Comparison of ENCODE assay signal across 8 cellular contexts in the genomic region with DNA sequence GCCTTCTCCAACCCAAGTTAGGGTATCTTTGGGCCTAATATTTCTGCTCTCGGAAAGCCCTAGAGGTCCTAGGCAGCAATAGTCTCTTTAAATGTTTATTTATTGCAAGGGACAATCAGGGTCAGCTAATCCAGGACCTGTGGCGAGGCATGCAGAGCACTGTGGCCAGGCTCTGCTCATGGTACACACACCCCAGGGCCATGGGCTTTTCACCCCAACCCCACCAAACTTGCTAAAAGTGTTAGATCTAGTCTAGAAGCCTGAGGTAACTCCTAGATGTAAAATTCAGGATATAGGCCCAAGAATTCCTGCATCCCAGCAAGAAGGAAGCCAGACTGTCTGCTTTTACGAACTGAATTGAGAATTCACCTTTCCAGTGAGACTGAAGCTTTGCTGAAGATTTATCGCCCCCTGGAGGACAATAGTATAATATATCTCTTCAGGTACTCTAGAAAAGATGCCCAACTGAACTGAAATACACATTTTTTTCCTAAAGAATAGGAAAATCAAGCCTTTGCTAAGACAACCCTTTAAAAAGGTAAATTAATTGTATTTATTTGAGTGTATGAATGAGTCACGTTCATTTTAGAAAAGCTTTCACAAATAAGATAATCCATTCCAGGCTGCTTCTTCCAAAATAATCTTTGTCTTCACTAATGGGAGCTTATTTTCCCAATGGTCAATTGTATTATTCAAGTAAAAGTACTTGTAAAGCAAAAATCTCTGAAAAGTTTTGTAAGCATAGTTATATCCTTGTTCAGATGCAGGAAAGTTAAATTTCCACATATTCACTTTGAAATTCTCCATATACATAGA.
DNase-seq lines count a peak whose midpoint lies in the region; ATAC-seq and TF ChIP-seq lines count a peak whose summit lies in the region.

No MANE protein-coding gene starts in this region.

- no peak overlapping the region for H3K4me3 ChIP-seq in Jurkat, Clone E6-1 (ENCODE audit: low read length)
- no peak overlapping the region for H3K4me3 ChIP-seq in sigmoid colon

- H3K27ac Mint-ChIP-seq in activated T-cell treated with anti-CD3 and anti-CD28 coated beads, Interleukin-2, amount 50 U/mL, for 24 hours: no peak overlapping the region

- no peaks in the 10 kb centered on the region for H3K36me3 Mint-ChIP-seq in activated T-cell treated with anti-CD3 and anti-CD28 coated beads, Interleukin-2, amount 50 U/mL, for 24 hours (ENCODE audit: low read depth)

- H3K4me1 Mint-ChIP-seq in activated T-cell treated with anti-CD3 and anti-CD28 coated beads, Interleukin-2, amount 50 U/mL, for 24 hours (ENCODE audit: low read depth): no peaks in the 10 kb centered on the region

- peak; percentile 32 for DNase-seq in NCI-H146 (lab: John Stamatoyannopoulos, UW)
- DNase-seq in NCI-H146 treated with DMSO at 0.1 percent for 48 hours (lab: John Stamatoyannopoulos, UW; ENCODE audit: unreplicated experiment): no peak
- DNase-seq in Jurkat, Clone E6-1 (ENCODE audit: low read depth, low spot score): peak; percentile 47
- DNase-seq in SK-MEL-5 (ENCODE audit: low read depth, low spot score): peak; percentile 61
- peak; percentile 7 for DNase-seq in germinal center (ENCODE audit: low spot score)
- no peak for DNase-seq in sigmoid colon
- DNase-seq in activated T-cell treated with anti-CD3 and anti-CD28 coated beads, Interleukin-2, amount 50 U/mL, for 24 hours: no peak

- H3K36me3 ChIP-seq in sigmoid colon: no peaks in the 10 kb centered on the region

- intact Hi-C loops in sigmoid colon (cut with DNase I): loop anchor here (5.0 kb wide), 1 partner anchor 1065 kb away; no protein-coding TSS in a partner anchor

- TF ChIP-seq POLR2A in sigmoid colon (IDR thresholded peaks at IDR 0.05): no peak

- peaks cover 0 to 3% (median 0%) of the 10 kb centered on the region in 4 donors for H3K4me1 ChIP-seq in sigmoid colon

- H3K9me3 Mint-ChIP-seq in activated T-cell treated with anti-CD3 and anti-CD28 coated beads, Interleukin-2, amount 50 U/mL, for 24 hours: no peaks in the 10 kb centered on the region

- H3K27ac ChIP-seq in sigmoid colon: no peak overlapping the region

- TF ChIP-seq CTCF in sigmoid colon (IDR thresholded peaks at IDR 0.05): peak; percentile 13 to 72 (median 51)

- H3K27me3 Mint-ChIP-seq in activated T-cell treated with anti-CD3 and anti-CD28 coated beads, Interleukin-2, amount 50 U/mL, for 24 hours: no peaks in the 10 kb centered on the region

- 37 to 42% methylated on average over 5 of the region's 5 CpGs for WGBS in sigmoid colon, 2 donors

- H3K4me3 Mint-ChIP-seq in activated T-cell treated with anti-CD3 and anti-CD28 coated beads, Interleukin-2, amount 50 U/mL, for 24 hours: no peak overlapping the region

- in situ Hi-C loops in SK-MEL-5 (cut with HindIII; ENCODE audit: low pct_unique_long_range_greater_than_20kb, low sequenced_read_pairs): no loop called here

- ATAC-seq in GM21717 (IDR thresholded peaks at IDR 0.05; ENCODE audit: unreplicated experiment): peak; percentile 75

- no peak for TF ChIP-seq EP300 in sigmoid colon (IDR thresholded peaks at IDR 0.05)

- H3K27me3 ChIP-seq in sigmoid colon: no peaks in the 10 kb centered on the region

- no peaks in the 10 kb centered on the region for H3K9me3 ChIP-seq in sigmoid colon

Comparison
In these comparisons a context has a peak if more than half of its experiments do, and no peak if none do; other contexts are left out.
1. DNase-seq: peak in NCI-H146 (single experiment), Jurkat, Clone E6-1 (single experiment), SK-MEL-5 (single experiment) and germinal center (single experiment); none in NCI-H146 treated with DMSO at 0.1 percent for 48 hours (single experiment), sigmoid colon (single experiment) and activated T-cell treated with anti-CD3 and anti-CD28 coated beads, Interleukin-2, amount 50 U/mL, for 24 hours (single experiment).